Comparison of ENCODE assay signal across 21 cellular contexts in the genomic region with DNA sequence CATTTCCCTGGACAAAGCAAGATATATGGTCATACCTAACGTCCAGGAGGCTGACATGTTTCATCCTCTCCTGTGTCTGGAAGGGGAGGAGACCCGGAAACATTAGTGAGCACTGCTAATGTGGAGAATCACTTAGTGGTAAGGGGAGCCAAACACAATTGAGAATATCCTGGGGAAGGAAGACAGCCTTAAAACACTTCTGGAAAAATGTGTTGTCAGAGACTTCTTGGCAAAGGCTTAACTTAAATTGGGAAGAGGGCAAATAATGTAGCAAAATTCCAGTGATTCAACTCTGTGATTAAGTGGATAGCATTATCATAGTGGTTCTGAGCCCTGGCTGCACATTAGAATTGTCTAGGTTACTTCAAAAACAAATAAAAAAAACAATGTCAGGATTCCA. TPM values are rescaled to one million over a fixed set of nuclear protein-coding genes. Genes with fewer than 3 reads are reported as not detected.
DNase-seq lines count a peak whose midpoint lies in the region; ATAC-seq and TF ChIP-seq lines count a peak whose summit lies in the region.
"Had no signal": no experiment of that assay in that cellular context is flagged by ENCODE, and none has a peak within 500 bp of the region (broad histone marks: within the 10 kb centered on the region; RNA-seq: fewer than 3 reads in every experiment).

No MANE protein-coding gene starts in this region.

- H3K4me3 ChIP-seq in fibroblast of mammary gland (ENCODE audit: control insufficient read depth, low read depth, low read length) (no peak overlapping the region), mesenchymal stem cell (ENCODE audit: insufficient read depth in 1 of 2, low read depth in 1 of 2, low read length in 2 of 2) (no peak overlapping the region), upper lobe of right lung (no peak overlapping the region), lower leg skin (ENCODE audit: low read depth, poor library complexity, severe bottlenecking) (no peak overlapping the region), adrenal gland (no peak overlapping the region)

- H2AFZ ChIP-seq in mesenchymal stem cell (ENCODE audit: low read depth, low read length): no peak overlapping the region

- no peak overlapping the region for H2BK5ac ChIP-seq in mesenchymal stem cell (ENCODE audit: low read depth, low read length, poor library complexity, severe bottlenecking)

- no peak overlapping the region for H2AK5ac ChIP-seq in mesenchymal stem cell (ENCODE audit: low read length, severe bottlenecking)

- H2BK12ac ChIP-seq in mesenchymal stem cell (ENCODE audit: low read length in 2 of 2): no peak overlapping the region

- no peak overlapping the region for H3K4ac ChIP-seq in mesenchymal stem cell (ENCODE audit: low read depth in 1 of 2, low read length in 2 of 2)

- no peaks in the 10 kb centered on the region for H3K79me1 ChIP-seq in mesenchymal stem cell (replicated peaks; ENCODE audit: low read length, poor library complexity, severe bottlenecking)

- TF ChIP-seq POLR2A in lower leg skin (IDR thresholded peaks at IDR 0.05) (no peak), adrenal gland (IDR thresholded peaks at IDR 0.05) (no peak)

- H4K8ac ChIP-seq in mesenchymal stem cell (ENCODE audit: low read length): no peak overlapping the region

- no peak for ATAC-seq in upper lobe of right lung
- no peak for ATAC-seq in activated CD4-positive, CD25-positive, alpha-beta regulatory T cell treated with anti-CD3 and anti-CD28 coated beads, Interleukin-2, amount 50 U/mL, for 24 hours
- ATAC-seq in HG03095 (IDR thresholded peaks at IDR 0.05; ENCODE audit: unreplicated experiment): no peak
- ATAC-seq: HepG2; natural killer cell treated with Interleukin-12 subunit alpha and Interleukin-12 subunit beta and Interleukin-15 and Interleukin-18, amount 100 ng/mL, for 72 hours had no signal

- H2BK15ac ChIP-seq in mesenchymal stem cell (ENCODE audit: low read depth, poor library complexity, severe bottlenecking): no peak overlapping the region

- intact Hi-C loops in upper lobe of right lung (cut with DNase I): no loop called here
- intact Hi-C loops in lower leg skin (cut with DNase I; ENCODE audit: low total_unique reads): no loop called here
- intact Hi-C loops in adrenal gland (cut with DNase I): no loop called here

- no peak overlapping the region for H4K91ac ChIP-seq in mesenchymal stem cell (ENCODE audit: low read length)

- no peak overlapping the region for H3K23ac ChIP-seq in mesenchymal stem cell (ENCODE audit: low read length in 2 of 2)

- H2BK120ac ChIP-seq in mesenchymal stem cell (ENCODE audit: low read depth, low read length): no peak overlapping the region

- H3K27ac ChIP-seq in mesenchymal stem cell (ENCODE audit: low read length, poor library complexity, severe bottlenecking) (no peak overlapping the region), upper lobe of right lung (peak overlapping the region; percentile 1), adrenal gland (no peak overlapping the region)
- H3K27ac ChIP-seq: VCaP had no signal

- TF ChIP-seq CTCF in fibroblast of mammary gland (conservative IDR thresholded peaks at IDR 0.05; ENCODE audit: control insufficient read depth, insufficient read depth, low read depth, low read length): no peak
- TF ChIP-seq CTCF in upper lobe of right lung (IDR thresholded peaks at IDR 0.05): no peak
- TF ChIP-seq CTCF in lower leg skin (IDR thresholded peaks at IDR 0.05): no peak
- TF ChIP-seq CTCF in adrenal gland (IDR thresholded peaks at IDR 0.05): no peak

- 76% methylated on average over 2 of the region's 2 CpGs for WGBS in mesenchymal stem cell
- 71 to 72% methylated on average over 2 of the region's 2 CpGs for WGBS in lower leg skin, 2 donors
- WGBS in adrenal gland, 4 donors: 66 to 95% (median 77%) methylated on average over 2 of the region's 2 CpGs

- H3K27me3 ChIP-seq in mesenchymal stem cell (ENCODE audit: control insufficient read depth in 1 of 2, insufficient read depth in 1 of 2, low read length in 2 of 2) (no peaks in the 10 kb centered on the region), upper lobe of right lung (no peaks in the 10 kb centered on the region), adrenal gland (no peaks in the 10 kb centered on the region)

- H3K9ac ChIP-seq in mesenchymal stem cell (ENCODE audit: low read length): peak overlapping the region; percentile 71

- DNase-seq in NCI-H226: peak; percentile 45
- DNase-seq in fibroblast of mammary gland (ENCODE audit: low read depth): peak; percentile 36
- DNase-seq in mesenchymal stem cell: no peak
- DNase-seq in upper lobe of right lung: no peak
- DNase-seq in lower leg skin (ENCODE audit: low spot score in 2 of 2): no peak
- no peak for DNase-seq in adrenal gland
- DNase-seq: activated effector memory CD4-positive, alpha-beta T cell treated with anti-CD3 and anti-CD28 coated beads, Interleukin-2, amount 50 U/mL, for 16 hours; amniotic stem cell; DND-41; effector memory CD4-positive, alpha-beta T cell; GOT3; NCI-H1105 treated with DMSO at 0.1 percent for 48 hours; NCI-H2107; NCI-H524 treated with DMSO at 0.1 percent for 48 hours; SHP77 treated with DMSO at 0.1 percent for 48 hours had no signal

- H3K9me3 ChIP-seq in mesenchymal stem cell (ENCODE audit: control insufficient read depth, low read length): no peaks in the 10 kb centered on the region
- H3K9me3 ChIP-seq in upper lobe of right lung: no peaks in the 10 kb centered on the region
- no peaks in the 10 kb centered on the region for H3K9me3 ChIP-seq in adrenal gland (replicated peaks in 1 of 3)

- no peak overlapping the region for H3K4me2 ChIP-seq in mesenchymal stem cell (ENCODE audit: low read length, poor library complexity, severe bottlenecking)

- no peak overlapping the region for H3K18ac ChIP-seq in mesenchymal stem cell (ENCODE audit: low read depth in 1 of 2, low read length in 2 of 2)

- H3K36me3 ChIP-seq in mesenchymal stem cell (ENCODE audit: control insufficient read depth in 1 of 2, insufficient read depth in 2 of 2, low read depth in 1 of 2, low read length in 2 of 2): no peaks in the 10 kb centered on the region
- peaks cover 52% of the 10 kb centered on the region for H3K36me3 ChIP-seq in upper lobe of right lung
- H3K36me3 ChIP-seq in adrenal gland (replicated peaks in 1 of 2): no peaks in the 10 kb centered on the region

- H3K4me1 ChIP-seq in mesenchymal stem cell (ENCODE audit: control insufficient read depth, insufficient read depth, low read depth, low read length) (no peaks in the 10 kb centered on the region), upper lobe of right lung (no peaks in the 10 kb centered on the region), adrenal gland (replicated peaks in 1 of 2) (peaks cover 7 to 17% of the 10 kb centered on the region in 2 donors)

- H3K14ac ChIP-seq in mesenchymal stem cell (ENCODE audit: low read length in 2 of 2): no peak overlapping the region

RNA-seq across cellular contexts. Expression of a gene that starts 39.5 kb away (rescaled TPM):
- polyA plus RNA-seq in mesenchymal stem cell (2013, experiment 1 of 2): 0.03 TPM
- polyA plus RNA-seq in mesenchymal stem cell (2013, experiment 2 of 2): 0.04 TPM
- 369 TPM for total RNA-seq in upper lobe of right lung
- 100 to 1,000 TPM in 2 of 4 donors, 10 to 100 TPM in 2; 66.2 to 259 (median 117) TPM for total RNA-seq in lower leg skin
- 100 to 1,000 TPM in 6 of 8 donors, 10 to 100 TPM in 2; 49.7 to 201 (median 152) TPM for total RNA-seq in adrenal gland
- 100 to 1,000 TPM in 1 of 3 donors, 10 to 100 TPM in 2; 57.6 to 143 (median 87.3) TPM for polyA plus RNA-seq in adrenal gland
- total RNA-seq: natural killer cell treated with Interleukin-12 subunit alpha and Interleukin-12 subunit beta and Interleukin-15 and Interleukin-18, amount 100 ng/mL, for 72 hours had no signal
- polyA plus RNA-seq: HepG2, keratinocyte had no signal

Comparison
In these comparisons a context has a peak if more than half of its experiments do, and no peak if none do; other contexts are left out.
1. DNase-seq: peak in NCI-H226 (single experiment) and fibroblast of mammary gland (single experiment); none in mesenchymal stem cell (single experiment), upper lobe of right lung (single experiment), lower leg skin (0 of 2) and adrenal gland (0 of 7).